Comparison of ENCODE assay signal across 3 cellular contexts in genomic region chr2:238115709-238116108, GRCh38. TPM values are rescaled to one million over a fixed set of nuclear protein-coding genes. Genes with fewer than 3 reads are reported as not detected.
"Had no signal": no experiment of that assay in that cellular context is flagged by ENCODE, and none has a peak within 500 bp of the region (broad histone marks: within the 10 kb centered on the region; RNA-seq: fewer than 3 reads in every experiment).

No MANE protein-coding gene starts in this region.

RNA-seq across cellular contexts. Expression of gene ESPNL, which starts 15.6 kb away (rescaled TPM):
- total RNA-seq: M059J had no signal

RNA-seq across cellular contexts. Expression of gene KLHL30, which starts 22.8 kb away (rescaled TPM):
- total RNA-seq: HepG2, HT1080, M059J had no signal

RNA-seq across cellular contexts. Expression of gene ERFE, which starts 43.1 kb away (rescaled TPM):
- total RNA-seq: HepG2 had no signal
